ENCODE assay signal across 10 cellular contexts in genomic region chr15:66672867-66673266, GRCh38. TPM values are rescaled to one million over a fixed set of nuclear protein-coding genes. Genes with fewer than 3 reads are reported as not detected.
"Had no signal": no experiment of that assay in that cellular context is flagged by ENCODE, and none has a peak within 500 bp of the region (broad histone marks: within the 10 kb centered on the region; RNA-seq: fewer than 3 reads in every experiment).

No MANE protein-coding gene starts in this region.

- H3K4me1 ChIP-seq: psoas muscle, suprapubic skin had no signal

- H3K9me3 Mint-ChIP-seq: activated CD8-positive, alpha-beta T cell treated with anti-CD3 and anti-CD28 coated beads for 36 hours; activated T-helper 1 cell treated with anti-CD3 and anti-CD28 coated beads, Interleukin-12 subunit alpha, Interleukin-12 subunit beta, Interleukin-2, Interleukin-4 antibody, amounts not matched to agents 30 ng/mL and 10 ng/mL and 1 ng/mL, durations not matched to agents 14 hours and 24 hours and 36 hours had no signal

- H3K9me3 ChIP-seq: suprapubic skin, upper lobe of left lung had no signal

- H3K4me3 ChIP-seq: psoas muscle, suprapubic skin, upper lobe of left lung had no signal

- H3K27ac ChIP-seq: psoas muscle, suprapubic skin, upper lobe of left lung had no signal

- DNase-seq: activated naive CD4-positive, alpha-beta T cell; T1000 had no signal

- H3K27ac Mint-ChIP-seq: activated CD4-positive, alpha-beta T cell treated with anti-CD3 and anti-CD28 coated beads for 36 hours; activated CD8-positive, alpha-beta T cell treated with anti-CD3 and anti-CD28 coated beads for 36 hours; activated T-helper 1 cell treated with anti-CD3 and anti-CD28 coated beads, Interleukin-12 subunit alpha, Interleukin-12 subunit beta, Interleukin-2, Interleukin-4 antibody, amounts not matched to agents 30 ng/mL and 10 ng/mL and 1 ng/mL, durations not matched to agents 14 hours and 24 hours and 36 hours had no signal

- ATAC-seq: psoas muscle, sciatic nerve had no signal

- H3K27me3 Mint-ChIP-seq: activated CD8-positive, alpha-beta T cell treated with anti-CD3 and anti-CD28 coated beads for 36 hours had no signal

- H3K4me3 Mint-ChIP-seq: activated CD4-positive, alpha-beta T cell treated with anti-CD3 and anti-CD28 coated beads for 36 hours; activated CD8-positive, alpha-beta T cell treated with anti-CD3 and anti-CD28 coated beads for 36 hours; activated T-helper 1 cell treated with anti-CD3 and anti-CD28 coated beads, Interleukin-12 subunit alpha, Interleukin-12 subunit beta, Interleukin-2, Interleukin-4 antibody, amounts not matched to agents 30 ng/mL and 10 ng/mL and 1 ng/mL, durations not matched to agents 14 hours and 24 hours and 36 hours; naive thymus-derived CD8-positive, alpha-beta T cell had no signal

- H3K36me3 ChIP-seq: suprapubic skin had no signal

- H3K27me3 ChIP-seq: suprapubic skin, upper lobe of left lung had no signal

RNA-seq across cellular contexts. Expression of gene SMAD6, which starts 29.2 kb away (rescaled TPM):
- polyA plus RNA-seq: naive thymus-derived CD8-positive, alpha-beta T cell had no signal
